In the genomic region with DNA sequence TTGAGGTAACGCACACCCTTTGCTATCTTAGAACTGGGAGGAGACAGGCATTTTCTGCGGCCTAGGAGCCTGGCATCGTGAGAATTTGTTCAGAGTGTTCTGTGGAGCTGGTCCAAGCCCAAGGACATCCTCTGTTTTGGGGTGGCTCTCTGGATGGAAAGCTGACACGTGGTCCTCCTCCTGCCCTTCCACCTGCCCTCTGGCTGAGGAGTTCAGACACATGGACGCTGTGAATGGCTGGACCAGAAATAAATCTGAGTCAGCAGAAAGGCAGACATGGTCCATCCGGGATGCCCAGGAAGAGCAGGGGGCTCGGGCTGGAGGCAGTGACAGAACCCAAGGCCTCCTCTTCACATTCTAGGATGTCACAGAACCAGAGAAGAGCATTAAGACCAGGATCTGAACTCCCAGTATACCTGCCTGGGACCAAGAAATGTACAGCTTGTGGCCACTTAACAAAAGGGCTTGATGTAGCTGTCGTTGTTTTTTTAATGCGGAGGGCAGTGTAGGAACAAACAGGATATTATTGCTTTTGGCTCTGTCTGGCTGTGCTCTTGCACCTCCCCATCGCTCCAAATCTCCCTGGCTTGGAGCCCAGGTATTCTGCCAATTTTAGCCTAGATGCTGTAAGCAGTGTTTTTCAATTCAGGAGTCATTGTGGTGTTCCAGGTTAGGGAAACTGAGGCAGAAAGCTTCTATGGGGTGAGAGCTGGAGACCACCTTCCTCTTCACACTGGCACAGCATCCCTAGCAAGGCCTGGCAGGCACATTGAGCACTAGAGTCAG, we compare ENCODE assay signal across 15 cellular contexts. TPM values are rescaled to one million over a fixed set of nuclear protein-coding genes. Genes with fewer than 3 reads are reported as not detected.
A peak's percentile ranks its signal among the peaks of the same experiment; 100 is the strongest.
DNase-seq lines count a peak whose midpoint lies in the region; ATAC-seq, FAIRE-seq and TF ChIP-seq lines count a peak whose summit lies in the region.
"Had no signal": no experiment of that assay in that cellular context is flagged by ENCODE, and none has a peak within 500 bp of the region (broad histone marks: within the 10 kb centered on the region; RNA-seq: fewer than 3 reads in every experiment).

No MANE protein-coding gene starts in this region.

- intact Hi-C loops in activated CD8-positive, alpha-beta T cell treated with anti-CD3 and anti-CD28 coated beads for 36 hours (cut with micrococcal nuclease), result no loop called here
- intact Hi-C loops in ovary (cut with DNase I), result loop anchor here in 1 of 4 donors (10.0 kb wide), 1 partner anchor 59 kb away; no protein-coding TSS in a partner anchor

- no peak for DNase-seq in activated CD8-positive, alpha-beta T cell treated with anti-CD3 and anti-CD28 coated beads, Interleukin-2, amount 10 ng/mL, durations not matched to agents 7 days and 5 days
- DNase-seq in activated CD8-positive, alpha-beta T cell treated with anti-CD3 and anti-CD28 coated beads for 36 hours, result no peak
- peak; percentile 33 for DNase-seq in fibroblast of pulmonary artery (ENCODE audit: low read depth)
- peak; percentile 54 to 77 (median 71) for DNase-seq in ovary
- DNase-seq in NCI-H2227 treated with DMSO at 0.1 percent for 48 hours (lab: John Stamatoyannopoulos, UW), result no peak
- no peak for DNase-seq in D721Med (ENCODE audit: insufficient read length, low spot score)
- DNase-seq in HAP-1 (ENCODE audit: low spot score in 2 of 2), result no peak
- DNase-seq in RWPE1 (ENCODE audit: low spot score), result no peak
- DNase-seq: activated naive CD4-positive, alpha-beta T cell; NCI-H1048; SK-N-SH; upper lobe of left lung had no signal

- peaks cover 2% of the 10 kb centered on the region for H3K36me3 Mint-ChIP-seq in activated CD8-positive, alpha-beta T cell treated with anti-CD3 and anti-CD28 coated beads, Interleukin-2, amount 10 ng/mL, durations not matched to agents 7 days and 5 days (ENCODE audit: low read depth)
- no peaks in the 10 kb centered on the region for H3K36me3 Mint-ChIP-seq in activated CD8-positive, alpha-beta T cell treated with anti-CD3 and anti-CD28 coated beads for 36 hours (ENCODE audit: low read depth)

- H3K36me3 ChIP-seq in ovary (no peaks in the 10 kb centered on the region), HAP-1 (replicated peaks) (no peaks in the 10 kb centered on the region)
- H3K36me3 ChIP-seq: upper lobe of left lung had no signal

- FAIRE-seq in D721Med (lab: Jason Lieb, UNC), result no peak
- FAIRE-seq: keratinocyte had no signal

- ATAC-seq in activated CD8-positive, alpha-beta T cell treated with anti-CD3 and anti-CD28 coated beads, Interleukin-2, amount 10 ng/mL, durations not matched to agents 7 days and 5 days, result peak; percentile 14
- ATAC-seq in activated CD8-positive, alpha-beta T cell treated with anti-CD3 and anti-CD28 coated beads for 36 hours, result no peak
- ATAC-seq: WTC11 had no signal

- H3K4me3 ChIP-seq in fibroblast of pulmonary artery (replicated peaks; ENCODE audit: low read depth, low read length), result no peak overlapping the region
- no peak overlapping the region for H3K4me3 ChIP-seq in ovary
- no peak overlapping the region for H3K4me3 ChIP-seq in HAP-1
- H3K4me3 ChIP-seq: upper lobe of left lung had no signal

- H3K27ac ChIP-seq in ovary (peak overlapping the region; percentile 7 to 90), RWPE1 (no peak overlapping the region)
- H3K27ac ChIP-seq: upper lobe of left lung had no signal

- H3K27me3 ChIP-seq in ovary (no peaks in the 10 kb centered on the region), HAP-1 (ENCODE audit: low read depth) (no peaks in the 10 kb centered on the region)
- H3K27me3 ChIP-seq: upper lobe of left lung had no signal

- no peak for TF ChIP-seq POLR2A in ovary (IDR thresholded peaks at IDR 0.05)

- in situ Hi-C loops in HAP-1 (cut with MboI; ENCODE audit: low sequenced_read_pairs), result no loop called here

- H3K9me3 ChIP-seq in ovary, result no peaks in the 10 kb centered on the region
- no peaks in the 10 kb centered on the region for H3K9me3 ChIP-seq in HAP-1
- H3K9me3 ChIP-seq: SK-N-SH, upper lobe of left lung had no signal

- 16 to 27% (median 21%) methylated on average over 10 of the region's 10 CpGs for WGBS in ovary, 3 donors

- POLR2A ChIA-PET in activated CD8-positive, alpha-beta T cell treated with anti-CD3 and anti-CD28 coated beads, Interleukin-2, amount 10 ng/mL, durations not matched to agents 7 days and 5 days (lab: Charles Lee), result no interaction called here
- POLR2A ChIA-PET in activated CD8-positive, alpha-beta T cell treated with anti-CD3 and anti-CD28 coated beads for 36 hours (lab: Charles Lee), result interaction anchor here (0.9 kb wide), 1 partner anchor 9 kb away, joined by 4 read pairs; no protein-coding TSS in a partner anchor
- POLR2A ChIA-PET in RWPE1 (lab: Yijun Ruan, JAX; ENCODE audit: low non-redundant PET), result no interaction called here

- H3K4me1 ChIP-seq in ovary (ENCODE audit: insufficient read depth), result peaks cover 24% of the 10 kb centered on the region
- H3K4me1 ChIP-seq in HAP-1, result no peaks in the 10 kb centered on the region

- H3K4me3 Mint-ChIP-seq in activated CD8-positive, alpha-beta T cell treated with anti-CD3 and anti-CD28 coated beads, Interleukin-2, amount 10 ng/mL, durations not matched to agents 7 days and 5 days, result no peak overlapping the region
- H3K4me3 Mint-ChIP-seq in activated CD8-positive, alpha-beta T cell treated with anti-CD3 and anti-CD28 coated beads for 36 hours, result no peak overlapping the region
- H3K4me3 Mint-ChIP-seq: WTC11 had no signal

- no peak for TF ChIP-seq EP300 in ovary (IDR thresholded peaks at IDR 0.05)

- H3K4me1 Mint-ChIP-seq in activated CD8-positive, alpha-beta T cell treated with anti-CD3 and anti-CD28 coated beads, Interleukin-2, amount 10 ng/mL, durations not matched to agents 7 days and 5 days (ENCODE audit: low read depth), result peaks cover 32% of the 10 kb centered on the region
- H3K4me1 Mint-ChIP-seq in activated CD8-positive, alpha-beta T cell treated with anti-CD3 and anti-CD28 coated beads for 36 hours (ENCODE audit: low read depth), result peaks cover 19% of the 10 kb centered on the region

- no peak for TF ChIP-seq CTCF in activated CD8-positive, alpha-beta T cell treated with anti-CD3 and anti-CD28 coated beads for 36 hours (IDR thresholded peaks at IDR 0.05)
- TF ChIP-seq CTCF in fibroblast of pulmonary artery (IDR thresholded peaks at IDR 0.05; ENCODE audit: low read length, missing control alignments), result no peak
- no peak for TF ChIP-seq CTCF in ovary (IDR thresholded peaks at IDR 0.05)
- no peak for TF ChIP-seq CTCF in D721Med (IDR thresholded peaks at IDR 0.05; ENCODE audit: insufficient read depth, missing control alignments)
- TF ChIP-seq CTCF in RWPE1 (conservative IDR thresholded peaks at IDR 0.05; ENCODE audit: low read depth), result no peak

- no peaks in the 10 kb centered on the region for H3K27me3 Mint-ChIP-seq in activated CD8-positive, alpha-beta T cell treated with anti-CD3 and anti-CD28 coated beads, Interleukin-2, amount 10 ng/mL, durations not matched to agents 7 days and 5 days (ENCODE audit: low read depth)
- no peaks in the 10 kb centered on the region for H3K27me3 Mint-ChIP-seq in activated CD8-positive, alpha-beta T cell treated with anti-CD3 and anti-CD28 coated beads for 36 hours

- H3K27ac Mint-ChIP-seq in activated CD8-positive, alpha-beta T cell treated with anti-CD3 and anti-CD28 coated beads, Interleukin-2, amount 10 ng/mL, durations not matched to agents 7 days and 5 days, result peak overlapping the region; percentile 74
- H3K27ac Mint-ChIP-seq in activated CD8-positive, alpha-beta T cell treated with anti-CD3 and anti-CD28 coated beads for 36 hours, result no peak overlapping the region
- H3K27ac Mint-ChIP-seq: WTC11 had no signal

- no peaks in the 10 kb centered on the region for H3K9me3 Mint-ChIP-seq in activated CD8-positive, alpha-beta T cell treated with anti-CD3 and anti-CD28 coated beads, Interleukin-2, amount 10 ng/mL, durations not matched to agents 7 days and 5 days (ENCODE audit: insufficient read depth)
- peaks cover 2% of the 10 kb centered on the region for H3K9me3 Mint-ChIP-seq in activated CD8-positive, alpha-beta T cell treated with anti-CD3 and anti-CD28 coated beads for 36 hours
- H3K9me3 Mint-ChIP-seq: WTC11 had no signal

- CTCF ChIA-PET in activated CD8-positive, alpha-beta T cell treated with anti-CD3 and anti-CD28 coated beads, Interleukin-2, amount 10 ng/mL, durations not matched to agents 7 days and 5 days (lab: Charles Lee), result interaction anchor here (1.0 to 3.1 kb wide), 3 partner anchors 29 to 64 kb away, joined by 4 to 11 read pairs (median 6); no protein-coding TSS in a partner anchor
- CTCF ChIA-PET in activated CD8-positive, alpha-beta T cell treated with anti-CD3 and anti-CD28 coated beads for 36 hours (lab: Charles Lee), result no interaction called here
- CTCF ChIA-PET in RWPE1 (lab: Yijun Ruan, JAX), result interaction anchor here (0.5 to 0.6 kb wide), 2 partner anchors 28 to 567 kb away, joined by 3 read pairs; no protein-coding TSS in a partner anchor

RNA-seq across cellular contexts. Expression of a gene that starts 2.4 kb away (rescaled TPM):
- not detected for total RNA-seq in activated CD8-positive, alpha-beta T cell treated with anti-CD3 and anti-CD28 coated beads, Interleukin-2, amount 10 ng/mL, durations not matched to agents 7 days and 5 days
- not detected for total RNA-seq in activated CD8-positive, alpha-beta T cell treated with anti-CD3 and anti-CD28 coated beads for 36 hours
- 10 to 100 TPM in 6 of 7 donors, 1 to 10 TPM in 1; 6.2 to 28.3 (median 13.0) TPM for total RNA-seq in ovary
- 10 to 100 TPM; 11.1 to 11.4 TPM for polyA plus RNA-seq in ovary
- total RNA-seq: A673 had no signal
- polyA plus RNA-seq: keratinocyte, SK-N-SH had no signal

Comparison
In these comparisons a context has a peak if more than half of its experiments do, and no peak if none do; other contexts are left out.
1. DNase-seq: peak in fibroblast of pulmonary artery (single experiment) and ovary (5 of 5); none in activated CD8-positive, alpha-beta T cell treated with anti-CD3 and anti-CD28 coated beads, Interleukin-2, amount 10 ng/mL, durations not matched to agents 7 days and 5 days (single experiment), activated CD8-positive, alpha-beta T cell treated with anti-CD3 and anti-CD28 coated beads for 36 hours (single experiment), NCI-H2227 treated with DMSO at 0.1 percent for 48 hours (single experiment), D721Med (single experiment), HAP-1 (0 of 2) and RWPE1 (single experiment).
2. RNA of a gene that starts 2.4 kb away (total RNA-seq): 6.2 to 28.3 TPM in ovary; not detected in activated CD8-positive, alpha-beta T cell treated with anti-CD3 and anti-CD28 coated beads, Interleukin-2, amount 10 ng/mL, durations not matched to agents 7 days and 5 days and not detected in activated CD8-positive, alpha-beta T cell treated with anti-CD3 and anti-CD28 coated beads for 36 hours; every median in the first group is over 4 times any median in the second.